17 cellular contexts compared by ENCODE assay signal in genomic region chr12:50062733-50063452, GRCh38. TPM values are rescaled to one million over a fixed set of nuclear protein-coding genes. Genes with fewer than 3 reads are reported as not detected.
DNase-seq lines count a peak whose midpoint lies in the region; ATAC-seq, FAIRE-seq and TF ChIP-seq lines count a peak whose summit lies in the region.
"Had no signal": no experiment of that assay in that cellular context is flagged by ENCODE, and none has a peak within 500 bp of the region (broad histone marks: within the 10 kb centered on the region; RNA-seq: fewer than 3 reads in every experiment).

No MANE protein-coding gene starts in this region.

- no peak overlapping the region for H3K4ac ChIP-seq in mesendoderm (ENCODE audit: low read depth, low read length)

- WGBS in mesendoderm (ENCODE audit: extremely low coverage, insufficient coverage, low lambda C conversion rate): no CpG with 5 or more reads among the region's 5 CpGs
- WGBS in small intestine, 3 donors: 64 to 77% (median 72%) methylated on average over 5 of the region's 5 CpGs

- no peak overlapping the region for H3K23ac ChIP-seq in mesendoderm (ENCODE audit: low read length)

- no peaks in the 10 kb centered on the region for H3K79me1 ChIP-seq in mesendoderm (ENCODE audit: low read length)

- H4K8ac ChIP-seq in mesendoderm (ENCODE audit: low read depth, low read length): no peak overlapping the region

- no peak overlapping the region for H2BK5ac ChIP-seq in mesendoderm (ENCODE audit: low read length)

- no peak overlapping the region for H3K4me2 ChIP-seq in mesendoderm (ENCODE audit: low read length)

- no peaks in the 10 kb centered on the region for H3K4me1 ChIP-seq in lower lobe of right lung
- no peaks in the 10 kb centered on the region for H3K4me1 ChIP-seq in mesendoderm (ENCODE audit: control insufficient read depth, low read depth, low read length)
- no peaks in the 10 kb centered on the region for H3K4me1 ChIP-seq in small intestine (ENCODE audit: control insufficient read depth in 2 of 2, insufficient read depth in 1 of 2, low read depth in 1 of 2, low read length in 1 of 2)

- no peak overlapping the region for H3K9ac ChIP-seq in mesendoderm (ENCODE audit: low read length)

- intact Hi-C loops in lower lobe of right lung (cut with DNase I): no loop called here

- H3K79me2 ChIP-seq in mesendoderm (ENCODE audit: control insufficient read depth, insufficient read depth, low read length): no peaks in the 10 kb centered on the region

- H3K9me3 ChIP-seq in KOPT-K1 (ENCODE audit: insufficient read depth, low read length, poor library complexity, severe bottlenecking): no peaks in the 10 kb centered on the region
- no peaks in the 10 kb centered on the region for H3K9me3 ChIP-seq in lower lobe of right lung
- H3K9me3 ChIP-seq in small intestine (ENCODE audit: control insufficient read depth, low read depth): no peaks in the 10 kb centered on the region
- H3K9me3 ChIP-seq: right atrium auricular region had no signal

- no peak overlapping the region for H3K56ac ChIP-seq in mesendoderm (ENCODE audit: low read length)

- no peak overlapping the region for H3K18ac ChIP-seq in mesendoderm (ENCODE audit: low read length)

- no peak overlapping the region for H2AK5ac ChIP-seq in mesendoderm (ENCODE audit: low read length)

- TF ChIP-seq CTCF in lower lobe of right lung (IDR thresholded peaks at IDR 0.05): no peak

- H3K27ac ChIP-seq in KOPT-K1 (ENCODE audit: low read depth, low read length, poor library complexity, severe bottlenecking) (peak overlapping the region; percentile 45), lower lobe of right lung (no peak overlapping the region), mesendoderm (ENCODE audit: low read depth, low read length) (no peak overlapping the region), small intestine (ENCODE audit: low read depth in 1 of 2, low read length in 1 of 2) (no peak overlapping the region)
- H3K27ac ChIP-seq: right atrium auricular region had no signal

- no peak overlapping the region for H2BK15ac ChIP-seq in mesendoderm (replicated peaks; ENCODE audit: low read depth)

- peaks cover 26% of the 10 kb centered on the region; the same call in 1 of the 2 replicates for H3K36me3 ChIP-seq in KOPT-K1 (ENCODE audit: insufficient read depth, low read length)
- no peaks in the 10 kb centered on the region for H3K36me3 ChIP-seq in lower lobe of right lung
- H3K36me3 ChIP-seq in mesendoderm (ENCODE audit: control insufficient read depth, insufficient read depth, low read length): no peaks in the 10 kb centered on the region
- no peaks in the 10 kb centered on the region for H3K36me3 ChIP-seq in small intestine (ENCODE audit: control insufficient read depth in 2 of 2, insufficient read depth in 2 of 2, low read length in 2 of 2)
- H3K36me3 ChIP-seq: right atrium auricular region had no signal

- ATAC-seq in lower lobe of right lung (no peak), GM18502 (IDR thresholded peaks at IDR 0.05; ENCODE audit: poor library complexity, unreplicated experiment) (no peak)
- ATAC-seq: HepG2, Panc1 had no signal

- H3K27me3 ChIP-seq in lower lobe of right lung (ENCODE audit: low read depth): peaks cover 10% of the 10 kb centered on the region
- H3K27me3 ChIP-seq in mesendoderm (ENCODE audit: insufficient read depth, low read length, poor library complexity): peaks cover 6% of the 10 kb centered on the region
- no peaks in the 10 kb centered on the region for H3K27me3 ChIP-seq in small intestine (ENCODE audit: control insufficient read depth in 2 of 2, insufficient read depth in 2 of 2, low read length in 2 of 2)
- H3K27me3 ChIP-seq: right atrium auricular region had no signal

- H4K5ac ChIP-seq in mesendoderm (ENCODE audit: low read length): no peak overlapping the region

- FAIRE-seq in small intestine (lab: Jason Lieb, UNC): no peak
- FAIRE-seq: HepG2 had no signal

- DNase-seq in A172 (ENCODE audit: low spot score) (peak; percentile 28), anterior cingulate cortex (lab: John Stamatoyannopoulos, UW) (peak in 31 of 58 donors; percentile 8 to 73 (median 34)), lower lobe of right lung (peak; percentile 38), medulla oblongata (ENCODE audit: extremely low spot score) (no peak), mesendoderm (no peak), small intestine (no peak)
- DNase-seq: activated CD4-positive, alpha-beta T cell treated with anti-CD3 and anti-CD28 coated beads, Interleukin-2, amount 10 ng/mL, durations not matched to agents 7 days and 5 days; activated CD8-positive, alpha-beta memory T cell treated with anti-CD3 and anti-CD28 coated beads, Interleukin-2, amount 50 U/mL, for 48 hours; islet precursor cell; NCI-H2107; NCI-H774; stimulated activated naive CD4-positive, alpha-beta T cell treated with Interleukin-2 at 50 U/mL for 16 hours had no signal

- no peak overlapping the region for H2BK120ac ChIP-seq in mesendoderm (ENCODE audit: low read depth, low read length)

- H3K4me3 ChIP-seq in lower lobe of right lung (no peak overlapping the region), mesendoderm (ENCODE audit: low read length) (no peak overlapping the region), small intestine (ENCODE audit: low read depth in 1 of 2, low read length in 2 of 2) (no peak overlapping the region)
- H3K4me3 ChIP-seq: right atrium auricular region had no signal

RNA-seq across cellular contexts. Expression of gene ASIC1, which starts 5.5 kb away (rescaled TPM):
- 1.6 and 3.3 TPM in 2 replicates for total RNA-seq in A172 (2014; rRNA removed; shearing (Covaris generic))
- total RNA-seq in lower lobe of right lung: 1.6 TPM
- 0.59 TPM for polyA plus RNA-seq in mesendoderm (2013, experiment 1 of 2)
- polyA plus RNA-seq in mesendoderm (2013, experiment 2 of 2): 0.73 TPM
- polyA plus RNA-seq in small intestine: under 1 TPM in 2 of 3 donors, not detected in 1; 0.81 to 0.85 TPM

RNA-seq across cellular contexts. Expression of gene SMARCD1, which starts 22.2 kb away (rescaled TPM):
- total RNA-seq in A172 (2014; rRNA removed; shearing (Covaris generic)): 57.4 and 93.9 TPM in 2 replicates
- 44.2 TPM for total RNA-seq in lower lobe of right lung
- polyA plus RNA-seq in mesendoderm (2013, experiment 1 of 2): 94.9 TPM
- 97.5 TPM for polyA plus RNA-seq in mesendoderm (2013, experiment 2 of 2)
- 10 to 100 TPM; 18.1 to 20.9 (median 20.6) TPM for polyA plus RNA-seq in small intestine

RNA-seq across cellular contexts. Expression of gene RACGAP1, which starts 37.6 kb away (rescaled TPM):
- 143 and 147 TPM in 2 replicates for total RNA-seq in A172 (2014; rRNA removed; shearing (Covaris generic))
- total RNA-seq in lower lobe of right lung: 13.7 TPM
- 43.4 TPM for polyA plus RNA-seq in mesendoderm (2013, experiment 1 of 2)
- polyA plus RNA-seq in mesendoderm (2013, experiment 2 of 2): 45.3 TPM
- 10 to 100 TPM in 1 of 3 donors, 1 to 10 TPM in 2; 3.5 to 25.9 (median 6.5) TPM for polyA plus RNA-seq in small intestine

RNA-seq across cellular contexts. Expression of gene GPD1, which starts 40.9 kb away (rescaled TPM):
- 0.29 and 3.8 TPM in 2 replicates for total RNA-seq in A172 (2014; rRNA removed; shearing (Covaris generic))
- total RNA-seq in lower lobe of right lung: 67.0 TPM
- 0.27 TPM for polyA plus RNA-seq in mesendoderm (2013, experiment 1 of 2)
- polyA plus RNA-seq in mesendoderm (2013, experiment 2 of 2): 0.24 TPM
- 100 to 1,000 TPM in 2 of 3 donors, 10 to 100 TPM in 1; 97.1 to 198 (median 117) TPM for polyA plus RNA-seq in small intestine

RNA-seq across cellular contexts. Expression of gene COX14, which starts 49.1 kb away (rescaled TPM):
- total RNA-seq in A172 (2014; rRNA removed; shearing (Covaris generic)): 49.7 and 76.4 TPM in 2 replicates
- total RNA-seq in lower lobe of right lung: 68.0 TPM
- 64.1 TPM for polyA plus RNA-seq in mesendoderm (2013, experiment 1 of 2)
- polyA plus RNA-seq in mesendoderm (2013, experiment 2 of 2): 58.6 TPM
- 100 to 1,000 TPM; 133 to 236 (median 182) TPM for polyA plus RNA-seq in small intestine

Comparison
In these comparisons a context has a peak if more than half of its experiments do, and no peak if none do; other contexts are left out.
1. DNase-seq: peak in A172 (single experiment), anterior cingulate cortex (31 of 58) and lower lobe of right lung (single experiment); none in medulla oblongata (single experiment), mesendoderm (single experiment) and small intestine (single experiment).